1 cellular context compared by ENCODE assay signal in the genomic region with DNA sequence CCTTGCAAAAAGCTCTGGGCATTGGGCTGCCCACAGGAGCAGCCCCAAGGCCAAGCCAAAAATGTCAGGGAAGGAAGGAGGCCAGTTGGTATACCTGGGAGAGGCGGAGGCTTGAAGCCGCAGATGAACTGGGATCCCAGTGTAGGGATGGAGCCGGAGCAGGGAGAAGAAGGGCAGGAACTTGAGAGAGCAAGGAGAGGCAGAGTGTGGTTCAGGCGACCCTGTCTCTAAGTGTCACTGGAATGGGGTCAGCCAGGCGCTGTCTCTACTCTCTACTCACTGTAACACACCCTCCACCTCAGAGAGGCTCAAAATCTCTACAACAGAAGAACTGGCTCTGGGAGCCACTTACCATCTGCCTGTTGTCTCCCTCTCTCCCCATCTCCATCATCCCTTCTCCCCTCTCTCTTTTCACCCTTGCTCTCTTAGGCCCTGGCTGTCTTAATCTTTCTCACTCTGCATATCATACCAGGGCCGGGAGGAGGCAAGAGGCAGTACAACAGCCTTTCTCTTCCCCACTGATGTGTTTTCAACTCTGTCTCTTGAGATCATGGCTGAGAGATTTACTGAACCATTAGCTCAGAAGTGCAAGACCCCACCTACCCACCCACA.
TF ChIP-seq lines count a peak whose summit lies in the region.

No MANE protein-coding gene starts in this region.

TF ChIP-seq in WTC11, 78 proteins besides CTCF, POLR2A, EP300 and RAD21 (continued from another document):
- TF ChIP-seq, protein P1, sequence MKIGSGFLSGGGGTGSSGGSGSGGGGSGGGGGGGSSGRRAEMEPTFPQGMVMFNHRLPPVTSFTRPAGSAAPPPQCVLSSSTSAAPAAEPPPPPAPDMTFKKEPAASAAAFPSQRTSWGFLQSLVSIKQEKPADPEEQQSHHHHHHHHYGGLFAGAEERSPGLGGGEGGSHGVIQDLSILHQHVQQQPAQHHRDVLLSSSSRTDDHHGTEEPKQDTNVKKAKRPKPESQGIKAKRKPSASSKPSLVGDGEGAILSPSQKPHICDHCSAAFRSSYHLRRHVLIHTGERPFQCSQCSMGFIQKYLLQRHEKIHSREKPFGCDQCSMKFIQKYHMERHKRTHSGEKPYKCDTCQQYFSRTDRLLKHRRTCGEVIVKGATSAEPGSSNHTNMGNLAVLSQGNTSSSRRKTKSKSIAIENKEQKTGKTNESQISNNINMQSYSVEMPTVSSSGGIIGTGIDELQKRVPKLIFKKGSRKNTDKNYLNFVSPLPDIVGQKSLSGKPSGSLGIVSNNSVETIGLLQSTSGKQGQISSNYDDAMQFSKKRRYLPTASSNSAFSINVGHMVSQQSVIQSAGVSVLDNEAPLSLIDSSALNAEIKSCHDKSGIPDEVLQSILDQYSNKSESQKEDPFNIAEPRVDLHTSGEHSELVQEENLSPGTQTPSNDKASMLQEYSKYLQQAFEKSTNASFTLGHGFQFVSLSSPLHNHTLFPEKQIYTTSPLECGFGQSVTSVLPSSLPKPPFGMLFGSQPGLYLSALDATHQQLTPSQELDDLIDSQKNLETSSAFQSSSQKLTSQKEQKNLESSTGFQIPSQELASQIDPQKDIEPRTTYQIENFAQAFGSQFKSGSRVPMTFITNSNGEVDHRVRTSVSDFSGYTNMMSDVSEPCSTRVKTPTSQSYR (CRISPR knock-in tag; IDR thresholded peaks at IDR 0.05): no peak
- no peak for TF ChIP-seq ESRRA (CRISPR knock-in tag; IDR thresholded peaks at IDR 0.05; ENCODE audit: borderline replicate concordance)
- TF ChIP-seq, protein P2, sequence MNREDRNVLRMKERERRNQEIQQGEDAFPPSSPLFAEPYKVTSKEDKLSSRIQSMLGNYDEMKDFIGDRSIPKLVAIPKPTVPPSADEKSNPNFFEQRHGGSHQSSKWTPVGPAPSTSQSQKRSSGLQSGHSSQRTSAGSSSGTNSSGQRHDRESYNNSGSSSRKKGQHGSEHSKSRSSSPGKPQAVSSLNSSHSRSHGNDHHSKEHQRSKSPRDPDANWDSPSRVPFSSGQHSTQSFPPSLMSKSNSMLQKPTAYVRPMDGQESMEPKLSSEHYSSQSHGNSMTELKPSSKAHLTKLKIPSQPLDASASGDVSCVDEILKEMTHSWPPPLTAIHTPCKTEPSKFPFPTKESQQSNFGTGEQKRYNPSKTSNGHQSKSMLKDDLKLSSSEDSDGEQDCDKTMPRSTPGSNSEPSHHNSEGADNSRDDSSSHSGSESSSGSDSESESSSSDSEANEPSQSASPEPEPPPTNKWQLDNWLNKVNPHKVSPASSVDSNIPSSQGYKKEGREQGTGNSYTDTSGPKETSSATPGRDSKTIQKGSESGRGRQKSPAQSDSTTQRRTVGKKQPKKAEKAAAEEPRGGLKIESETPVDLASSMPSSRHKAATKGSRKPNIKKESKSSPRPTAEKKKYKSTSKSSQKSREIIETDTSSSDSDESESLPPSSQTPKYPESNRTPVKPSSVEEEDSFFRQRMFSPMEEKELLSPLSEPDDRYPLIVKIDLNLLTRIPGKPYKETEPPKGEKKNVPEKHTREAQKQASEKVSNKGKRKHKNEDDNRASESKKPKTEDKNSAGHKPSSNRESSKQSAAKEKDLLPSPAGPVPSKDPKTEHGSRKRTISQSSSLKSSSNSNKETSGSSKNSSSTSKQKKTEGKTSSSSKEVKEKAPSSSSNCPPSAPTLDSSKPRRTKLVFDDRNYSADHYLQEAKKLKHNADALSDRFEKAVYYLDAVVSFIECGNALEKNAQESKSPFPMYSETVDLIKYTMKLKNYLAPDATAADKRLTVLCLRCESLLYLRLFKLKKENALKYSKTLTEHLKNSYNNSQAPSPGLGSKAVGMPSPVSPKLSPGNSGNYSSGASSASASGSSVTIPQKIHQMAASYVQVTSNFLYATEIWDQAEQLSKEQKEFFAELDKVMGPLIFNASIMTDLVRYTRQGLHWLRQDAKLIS (CRISPR knock-in tag; IDR thresholded peaks at IDR 0.05; ENCODE audit: borderline replicate concordance): no peak
- TF ChIP-seq ZNF423 (CRISPR knock-in tag; IDR thresholded peaks at IDR 0.05): no peak
